1 cellular context compared by ENCODE assay signal in genomic region chr4:24583451-24584174, GRCh38.
TF ChIP-seq lines count a peak whose summit lies in the region.

No MANE protein-coding gene starts in this region.

TF ChIP-seq in GM12878, 131 proteins besides CTCF, POLR2A, EP300 and RAD21 (continued from another document and continues in another):
- TF ChIP-seq ETV6 (conservative IDR thresholded peaks at IDR 0.05 in 1 of 2, IDR thresholded peaks at IDR 0.05 in 1 of 2; ENCODE audit: borderline replicate concordance in 1 of 2, low read depth in 1 of 2) (no peak), PBX3 (IDR thresholded peaks at IDR 0.05; ENCODE audit: insufficient replicate concordance, low read depth, low read length) (no peak), KDM1A (IDR thresholded peaks at IDR 0.05; ENCODE audit: borderline replicate concordance) (no peak), POLR2AphosphoS2 (IDR thresholded peaks at IDR 0.05; ENCODE audit: low read depth, low read length) (no peak), BCL11A (IDR thresholded peaks at IDR 0.05; ENCODE audit: low read depth, low read length) (0 out of 2 replicates have a peak, but pooled peaks have one; percentile 13), FOS (IDR thresholded peaks at IDR 0.05; ENCODE audit: borderline replicate concordance, extremely low read depth, insufficient read length) (no peak), BRCA1 (IDR thresholded peaks at IDR 0.05; ENCODE audit: low read depth, low read length) (no peak), RELA (IDR thresholded peaks at IDR 0.05; ENCODE audit: borderline replicate concordance, partially characterized antibody) (no peak), ZBTB33 (IDR thresholded peaks at IDR 0.05) (no peak), SREBF2 (IDR thresholded peaks at IDR 0.05; ENCODE audit: low read length) (no peak), E2F4 (IDR thresholded peaks at IDR 0.05; ENCODE audit: low read depth, low read length) (peak; percentile 67; the same call in 1 of the 2 replicates), RBBP5 (conservative IDR thresholded peaks at IDR 0.05) (no peak), SUPT20H (IDR thresholded peaks at IDR 0.05; ENCODE audit: borderline replicate concordance, control insufficient read depth, low read depth, low read length) (no peak), MEF2A (IDR thresholded peaks at IDR 0.05; ENCODE audit: insufficient read depth, low read depth, low read length) (no peak), CBX3 (IDR thresholded peaks at IDR 0.05; ENCODE audit: borderline replicate concordance, low read depth) (no peak), E4F1 (IDR thresholded peaks at IDR 0.05; ENCODE audit: borderline replicate concordance, partially characterized antibody) (peak; percentile 4), STAT1 (conservative IDR thresholded peaks at IDR 0.05) (no peak; the same call in 1 of the 2 replicates), ZNF687 (IDR thresholded peaks at IDR 0.05) (no peak), CEBPB (IDR thresholded peaks at IDR 0.05; ENCODE audit: borderline replicate concordance in 1 of 2, low read depth in 2 of 2, low read length in 2 of 2) (no peak), RAD51 (IDR thresholded peaks at IDR 0.05) (no peak), ZSCAN29 (IDR thresholded peaks at IDR 0.05) (no peak), YY1 (IDR thresholded peaks at IDR 0.05; ENCODE audit: low read depth, low read length) (peak; percentile 53; the same call in 1 of the 2 replicates), ZNF24 (IDR thresholded peaks at IDR 0.05) (no peak), ELK1 (IDR thresholded peaks at IDR 0.05; ENCODE audit: low read depth, low read length) (no peak), SMC3 (IDR thresholded peaks at IDR 0.05; ENCODE audit: borderline replicate concordance, low read length) (no peak), ZNF207 (IDR thresholded peaks at IDR 0.05; ENCODE audit: borderline replicate concordance) (0 out of 2 replicates have a peak, but pooled peaks have one; percentile 45), KLF5 (IDR thresholded peaks at IDR 0.05; ENCODE audit: partially characterized antibody) (no peak), SUZ12 (IDR thresholded peaks at IDR 0.05; ENCODE audit: unreplicated experiment) (no peak), TCF3 (IDR thresholded peaks at IDR 0.05; ENCODE audit: borderline replicate concordance, insufficient read depth, low read depth, low read length) (no peak), ZNF217 (IDR thresholded peaks at IDR 0.05) (no peak), ZBTB11 (CRISPR knock-in tag; IDR thresholded peaks at IDR 0.05) (no peak), MAX (IDR thresholded peaks at IDR 0.05; ENCODE audit: low read depth, low read length) (no peak), EZH2 (IDR thresholded peaks at IDR 0.05; ENCODE audit: borderline replicate concordance, control insufficient read depth, low read depth, low read length) (no peak), NFYA (IDR thresholded peaks at IDR 0.05; ENCODE audit: borderline replicate concordance, low read depth, low read length) (no peak), PRDM15 (CRISPR knock-in tag; IDR thresholded peaks at IDR 0.05) (no peak), FOXK2 (IDR thresholded peaks at IDR 0.05) (no peak)
